Comparison of ENCODE assay signal across 10 cellular contexts in genomic region chr6:34664270-34664971, GRCh38. TPM values are rescaled to one million over a fixed set of nuclear protein-coding genes. Genes with fewer than 3 reads are reported as not detected.
DNase-seq lines count a peak whose midpoint lies in the region; ATAC-seq and TF ChIP-seq lines count a peak whose summit lies in the region.
"Had no signal": no experiment of that assay in that cellular context is flagged by ENCODE, and none has a peak within 500 bp of the region (broad histone marks: within the 10 kb centered on the region; RNA-seq: fewer than 3 reads in every experiment).

No MANE protein-coding gene starts in this region.

- H3K4me1 ChIP-seq in IMR-90 (ENCODE audit: control insufficient read depth, insufficient read depth, low read length), result peaks cover 10% of the 10 kb centered on the region
- H3K4me1 ChIP-seq in right lobe of liver, result peaks cover 0 to 73% (median 34%) of the 10 kb centered on the region in 4 donors

- intact Hi-C loops in IMR-90 (cut with micrococcal nuclease) (no loop called here), right lobe of liver (cut with DNase I) (no loop called here)

- in situ Hi-C loops in IMR-90 (cut with MboI; ENCODE audit: low sequenced_read_pairs), result no loop called here

- H3K9me3 ChIP-seq in AG04450 (ENCODE audit: control insufficient read depth, insufficient read depth, low read length), result no peaks in the 10 kb centered on the region
- H3K9me3 ChIP-seq in IMR-90 (ENCODE audit: control insufficient read depth, insufficient read depth, low read length), result no peaks in the 10 kb centered on the region
- H3K9me3 ChIP-seq in right lobe of liver, result no peaks in the 10 kb centered on the region

- peaks cover 11% of the 10 kb centered on the region for H3K36me3 Mint-ChIP-seq in activated naive CD8-positive, alpha-beta T cell treated with anti-CD3 and anti-CD28 coated beads for 36 hours

- H3K23ac ChIP-seq in IMR-90 (ENCODE audit: low read depth, low read length), result peak overlapping the region; percentile 81

- no peak for TF ChIP-seq POLR2A in IMR-90 (IDR thresholded peaks at IDR 0.05; ENCODE audit: low read depth, low read length)
- TF ChIP-seq POLR2A in right lobe of liver (IDR thresholded peaks at IDR 0.05), result no peak

- peak overlapping the region; percentile 82 for H2BK20ac ChIP-seq in IMR-90 (ENCODE audit: low read depth, low read length)

- peak overlapping the region; percentile 60; the same call in 1 of the 2 replicates for H3K56ac ChIP-seq in IMR-90 (ENCODE audit: extremely low read depth, insufficient read depth, low read length)

- H4K8ac ChIP-seq in IMR-90 (ENCODE audit: low read depth in 2 of 2, low read length in 2 of 2), result peak overlapping the region; percentile 26 to 89

- H3K27ac Mint-ChIP-seq in activated naive CD8-positive, alpha-beta T cell treated with anti-CD3 and anti-CD28 coated beads for 36 hours, result peak overlapping the region; percentile 86

- 0 out of 2 replicates have a peak overlapping the region, but pooled peaks have one; percentile 12 for H3K9ac ChIP-seq in IMR-90 (ENCODE audit: low read depth, low read length)

- H3K4me3 Mint-ChIP-seq in activated naive CD8-positive, alpha-beta T cell treated with anti-CD3 and anti-CD28 coated beads for 36 hours, result no peak overlapping the region

- ATAC-seq in IMR-90 (ENCODE audit: low read depth) (peak; percentile 57), right lobe of liver (peak in 2 of 4 donors; percentile 5 to 19), esophagus mucosa (no peak), GM21515 (IDR thresholded peaks at IDR 0.05; ENCODE audit: unreplicated experiment) (no peak), HG02588 (IDR thresholded peaks at IDR 0.05; ENCODE audit: unreplicated experiment) (no peak)

- peak overlapping the region; percentile 98 for H3K4ac ChIP-seq in IMR-90 (ENCODE audit: low read depth, low read length)

- H3K4me1 Mint-ChIP-seq in activated naive CD8-positive, alpha-beta T cell treated with anti-CD3 and anti-CD28 coated beads for 36 hours, result peaks cover 35% of the 10 kb centered on the region

- no peaks in the 10 kb centered on the region for H4K20me1 ChIP-seq in IMR-90 (ENCODE audit: insufficient read depth, low read length)

- H2AFZ ChIP-seq in IMR-90 (replicated peaks; ENCODE audit: low read length, poor library complexity), result no peak overlapping the region

- H3K27me3 ChIP-seq in AG04450 (ENCODE audit: control insufficient read depth, insufficient read depth, low read length), result no peaks in the 10 kb centered on the region
- no peaks in the 10 kb centered on the region for H3K27me3 ChIP-seq in IMR-90 (ENCODE audit: control insufficient read depth, insufficient read depth, low read length)
- H3K27me3 ChIP-seq in right lobe of liver, result no peaks in the 10 kb centered on the region

- no TSS peak for BruUV-seq in IMR-90 (replicated peaks; lab: Mats Ljungman, UMichigan)

- no CpG with 5 or more reads among the region's 4 CpGs for WGBS in IMR-90 (ENCODE audit: extremely low coverage in 2 of 2, insufficient read length in 1 of 2), 2 experiments
- 18% methylated on average over 4 of the region's 4 CpGs for WGBS in right lobe of liver (ENCODE audit: insufficient coverage, low coverage, low lambda C conversion rate, missing lambda C conversion rate)

- peak overlapping the region; percentile 85 for H4K5ac ChIP-seq in IMR-90 (ENCODE audit: low read depth, low read length)

- H3K9me3 Mint-ChIP-seq in activated naive CD8-positive, alpha-beta T cell treated with anti-CD3 and anti-CD28 coated beads for 36 hours, result peaks cover 1% of the 10 kb centered on the region

- no peaks in the 10 kb centered on the region for H3K27me3 Mint-ChIP-seq in activated naive CD8-positive, alpha-beta T cell treated with anti-CD3 and anti-CD28 coated beads for 36 hours

- peaks cover 8% of the 10 kb centered on the region; the same call in 1 of the 2 replicates for H3K9me1 ChIP-seq in IMR-90 (ENCODE audit: insufficient read depth, low read length)

- H2AK9ac ChIP-seq in IMR-90 (replicated peaks; ENCODE audit: low read depth, low read length, poor library complexity), result no peak overlapping the region

- peak overlapping the region; percentile 88 for H4K91ac ChIP-seq in IMR-90 (ENCODE audit: insufficient read depth, low read depth, low read length)

- H3K79me1 ChIP-seq in IMR-90 (ENCODE audit: low read depth in 1 of 2, low read length in 2 of 2), result peaks cover 25 to 65% of the 10 kb centered on the region in 2 experiments

- TF ChIP-seq CTCF in AG04450 (IDR thresholded peaks at IDR 0.05; ENCODE audit: low read depth, low read length), result no peak
- TF ChIP-seq CTCF in IMR-90 (conservative IDR thresholded peaks at IDR 0.05; ENCODE audit: low read depth, low read length), result no peak
- TF ChIP-seq CTCF in right lobe of liver (IDR thresholded peaks at IDR 0.05), result no peak

- H3K18ac ChIP-seq in IMR-90 (ENCODE audit: low read depth, low read length), result peak overlapping the region; percentile 87

- peak overlapping the region; percentile 90 for H2BK5ac ChIP-seq in IMR-90 (ENCODE audit: low read depth, low read length, poor library complexity, severe bottlenecking)

- peak overlapping the region; percentile 97 for H3K14ac ChIP-seq in IMR-90 (replicated peaks; ENCODE audit: low read depth, low read length)

- H3K4me3 ChIP-seq in AG04450 (ENCODE audit: low read depth, low read length) (no peak overlapping the region), IMR-90 (ENCODE audit: insufficient read depth, low read depth, low read length) (no peak overlapping the region), right lobe of liver (peak overlapping the region in 1 of 3 donors; percentile 1)

- DNase-seq in AG04450 (ENCODE audit: low read depth, low spot score) (no peak), IMR-90 (peak; percentile 62), right lobe of liver (no peak), caudate nucleus (lab: John Stamatoyannopoulos, UW) (no peak)
- no peak for DNase-seq in activated naive CD8-positive, alpha-beta T cell treated with anti-CD3 and anti-CD28 coated beads for 36 hours
- DNase-seq: effector CD8-positive, alpha-beta T cell; NCI-H1694 had no signal

- H3K36me3 ChIP-seq in IMR-90 (ENCODE audit: control insufficient read depth, insufficient read depth, low read length) (no peaks in the 10 kb centered on the region), right lobe of liver (no peaks in the 10 kb centered on the region)

- peak overlapping the region; percentile 82; the same call in 1 of the 2 replicates for H2AK5ac ChIP-seq in IMR-90 (ENCODE audit: low read depth, low read length)

- dilution Hi-C loops in IMR-90 (cut with HindIII; ENCODE audit: low sequenced_read_pairs, unreplicated experiment), result no loop called here

- POLR2A ChIA-PET in AG04450 (lab: Yijun Ruan, JAX), result interaction anchor here (0.5 kb wide), 1 partner anchor 54 kb away, joined by 5 read pairs; no protein-coding TSS in a partner anchor
- POLR2A ChIA-PET in IMR-90 (lab: Charles Lee; ENCODE audit: unreplicated experiment), result no interaction called here

- CTCF ChIA-PET in AG04450 (lab: Charles Lee) (interaction anchor here (1.2 kb wide), 1 partner anchor 55 kb away, joined by 3 read pairs; no protein-coding TSS in a partner anchor), IMR-90 (lab: Yijun Ruan, JAX) (no interaction called here)

- H2BK120ac ChIP-seq in IMR-90 (ENCODE audit: low read depth, low read length), result peak overlapping the region; percentile 92

- H3K4me2 ChIP-seq in IMR-90 (ENCODE audit: low read depth, low read length), result peak overlapping the region; percentile 19

- peak overlapping the region; percentile 93; the same call in 1 of the 3 replicates for H2BK15ac ChIP-seq in IMR-90 (ENCODE audit: low read depth, low read length)

- no peak for TF ChIP-seq RAD21 in IMR-90 (IDR thresholded peaks at IDR 0.05; ENCODE audit: low read length)

- H3K27ac ChIP-seq in AG04450 (ENCODE audit: low read depth, low read length) (peak overlapping the region; percentile 74), IMR-90 (ENCODE audit: insufficient read depth, low read length) (peak overlapping the region; percentile 77), right lobe of liver (peak overlapping the region; percentile 49 to 93 (median 70)), caudate nucleus (ENCODE audit: low read depth, low read length) (no peak overlapping the region)

TF ChIP-seq in IMR-90, 13 proteins besides CTCF, POLR2A, EP300 and RAD21:
- TF ChIP-seq BHLHE40 (IDR thresholded peaks at IDR 0.05; ENCODE audit: low read depth, low read length) (no peak), NFE2L2 (IDR thresholded peaks at IDR 0.05; ENCODE audit: low read depth, low read length) (peak; percentile 99), CEBPB (IDR thresholded peaks at IDR 0.05; ENCODE audit: low read depth, low read length) (no peak), MAFK (IDR thresholded peaks at IDR 0.05; ENCODE audit: low read depth, low read length) (peak; percentile 92), USF2 (IDR thresholded peaks at IDR 0.05; ENCODE audit: low read depth, low read length) (no peak), ELK1 (IDR thresholded peaks at IDR 0.05; ENCODE audit: borderline replicate concordance, low read depth, low read length) (no peak), MXI1 (IDR thresholded peaks at IDR 0.05; ENCODE audit: borderline replicate concordance, low read depth, low read length) (no peak)

RNA-seq across cellular contexts. Expression of gene ILRUN, which starts 32.1 kb away (rescaled TPM):
- polyA plus RNA-seq in AG04450 (2011; rRNA removed), result 53.2 and 57.0 TPM in 2 replicates
- polyA minus RNA-seq in AG04450 (2011; rRNA and poly(A)+ RNA removed), result 67.2 and 72.2 TPM in 2 replicates
- 29.9 and 32.2 TPM in 2 replicates for total RNA-seq in IMR-90 (2012; rRNA removed)
- polyA plus RNA-seq in IMR-90 (2012; rRNA removed), result 25.4 and 26.0 TPM in 2 replicates
- 16.3 and 17.2 TPM in 2 replicates for polyA plus RNA-seq in IMR-90 (2012; cell fraction: cytosol; rRNA removed)
- 9.8 and 15.3 TPM in 2 replicates for polyA plus RNA-seq in IMR-90 (2012; cell fraction: nucleus; rRNA removed; ENCODE audit: low replicate concordance)
- 10 to 100 TPM; 45.7 to 46.1 TPM for total RNA-seq in activated naive CD8-positive, alpha-beta T cell treated with anti-CD3 and anti-CD28 coated beads for 36 hours
- total RNA-seq in right lobe of liver, result 10 to 100 TPM; 55.5 to 89.1 (median 67.1) TPM
- total RNA-seq in esophagus mucosa, result 49.0 TPM
